25 cellular contexts compared by ENCODE assay signal in genomic region chr3:143794793-143795462, GRCh38.
"Had no signal": no experiment of that assay in that cellular context is flagged by ENCODE, and none has a peak within 500 bp of the region (broad histone marks: within the 10 kb centered on the region; RNA-seq: fewer than 3 reads in every experiment).

No MANE protein-coding gene starts in this region.

- H3K27ac ChIP-seq: coronary artery, heart right ventricle, prostate gland, right atrium auricular region, stomach, thyroid gland, vagina had no signal

- ATAC-seq: left lobe of liver; naive thymus-derived CD4-positive, alpha-beta T cell had no signal

- H3K4me3 Mint-ChIP-seq: naive thymus-derived CD4-positive, alpha-beta T cell; nephron had no signal

- H3K9me3 ChIP-seq: esophagus muscularis mucosa, prostate gland, thyroid gland, vagina had no signal

- DNase-seq: dermis blood vessel endothelial cell; effector memory CD4-positive, alpha-beta T cell; foreskin melanocyte; glutamatergic neuron; heart right ventricle; hippocampal formation; kidney; mesenchymal stem cell; naive thymus-derived CD4-positive, alpha-beta T cell; stimulated activated CD4-positive, alpha-beta T cell treated with anti-CD3 and anti-CD28 coated beads, Interleukin-12 subunit alpha, Interleukin-12 subunit beta, amount 100 ng/mL, for 4 hours; stimulated activated CD4-positive, alpha-beta T cell treated with anti-CD3 and anti-CD28 coated beads, Interleukin-1b, Interleukin-23, amount 100 ng/mL, for 48 hours; stimulated activated CD4-positive, alpha-beta T cell treated with anti-CD3 and anti-CD28 coated beads, Interleukin-4, amount 100 ng/mL, for 1 hour; stimulated activated CD8-positive, alpha-beta memory T cell treated with anti-CD3 and anti-CD28 coated beads, Interleukin-4, amount 100 ng/mL, for 48 hours; stimulated activated naive CD4-positive, alpha-beta T cell treated with Interleukin-2 at 50 U/mL for 16 hours; stomach; thyroid gland; trophoblast cell had no signal

- H3K27me3 ChIP-seq: esophagus muscularis mucosa, heart right ventricle, right atrium auricular region, stomach, thyroid gland, vagina had no signal

- H3K36me3 ChIP-seq: esophagus muscularis mucosa, heart right ventricle, prostate gland, right atrium auricular region, stomach, thyroid gland, vagina had no signal

- H3K4me1 ChIP-seq: prostate gland, right atrium auricular region had no signal

- H3K4me3 ChIP-seq: coronary artery, esophagus muscularis mucosa, heart right ventricle, prostate gland, right atrium auricular region, smooth muscle cell, stomach, thyroid gland, vagina had no signal

- H3K27me3 Mint-ChIP-seq: naive thymus-derived CD4-positive, alpha-beta T cell had no signal

- H3K4me2 ChIP-seq: smooth muscle cell had no signal
